10 cellular contexts compared by ENCODE assay signal in the genomic region with DNA sequence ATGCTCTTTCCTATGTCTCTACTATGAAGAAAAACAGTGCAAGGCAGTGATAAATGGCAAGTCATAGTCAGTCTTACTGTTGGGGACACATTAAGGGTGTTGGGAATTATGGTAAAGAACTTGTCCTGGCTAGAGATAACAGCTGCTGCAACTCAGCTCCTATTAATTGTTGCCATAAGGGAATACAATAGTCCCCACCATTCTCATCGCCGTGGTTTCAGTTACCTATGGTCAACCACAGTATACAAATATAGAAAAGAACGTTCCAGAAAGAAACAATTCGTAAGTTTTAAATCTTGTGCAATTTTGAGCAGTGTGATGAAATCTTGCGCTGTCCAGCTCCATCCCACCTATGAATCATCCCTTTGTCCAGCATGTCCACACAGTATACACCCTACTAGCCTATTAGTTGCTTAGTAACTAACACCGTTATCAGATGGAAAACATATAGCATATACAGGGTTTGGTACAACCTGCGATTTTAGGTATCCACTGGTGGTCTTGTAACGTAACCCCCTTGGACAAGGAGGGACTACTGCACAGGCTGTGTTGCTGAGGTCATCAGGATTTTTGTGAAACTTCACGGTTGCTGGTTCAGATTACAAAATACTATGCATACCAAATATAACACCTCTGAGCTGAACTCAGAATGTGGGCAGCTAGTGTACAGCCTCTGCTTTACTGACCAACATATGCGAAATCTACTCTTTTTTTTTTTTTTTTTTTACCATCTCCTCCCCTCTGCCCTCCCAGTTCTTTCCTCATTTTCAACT. TPM values are rescaled to one million over a fixed set of nuclear protein-coding genes. Genes with fewer than 3 reads are reported as not detected.
DNase-seq lines count a peak whose midpoint lies in the region; ATAC-seq lines count a peak whose summit lies in the region.
"Had no signal": no experiment of that assay in that cellular context is flagged by ENCODE, and none has a peak within 500 bp of the region (broad histone marks: within the 10 kb centered on the region; RNA-seq: fewer than 3 reads in every experiment).

No MANE protein-coding gene starts in this region.

- no peak overlapping the region for H3K27ac ChIP-seq in aorta (ENCODE audit: low read depth in 1 of 2, low read length in 2 of 2)
- H3K27ac ChIP-seq in CD4-positive, alpha-beta memory T cell (ENCODE audit: low read depth, low read length), result no peak overlapping the region
- H3K27ac ChIP-seq: WERI-Rb-1 had no signal

- H3K4me1 ChIP-seq in adipocyte (ENCODE audit: control insufficient read depth, insufficient read depth, low read length) (peaks cover 45% of the 10 kb centered on the region), aorta (ENCODE audit: control insufficient read depth in 1 of 2, insufficient read depth in 2 of 2, low read length in 2 of 2) (no peaks in the 10 kb centered on the region)
- no peaks in the 10 kb centered on the region for H3K4me1 ChIP-seq in CD4-positive, alpha-beta memory T cell (ENCODE audit: insufficient read depth, low read length)

- H3K36me3 ChIP-seq in adipocyte (ENCODE audit: control insufficient read depth, insufficient read depth, low read length, severe bottlenecking) (peaks cover 81% of the 10 kb centered on the region), aorta (ENCODE audit: control insufficient read depth in 1 of 2, insufficient read depth in 2 of 2, low read length in 1 of 2) (peaks cover 1 to 2% of the 10 kb centered on the region in 2 donors)
- H3K36me3 ChIP-seq in CD4-positive, alpha-beta memory T cell (ENCODE audit: insufficient read depth, low read length), result peaks cover 68% of the 10 kb centered on the region

- peaks cover 89% of the 10 kb centered on the region for H3K36me3 Mint-ChIP-seq in activated T-cell treated with anti-CD3 and anti-CD28 coated beads, Interleukin-2, amount 50 U/mL, for 24 hours (ENCODE audit: low read depth)
- H3K36me3 Mint-ChIP-seq in activated T-cell treated with anti-CD3 and anti-CD28 coated beads, Interleukin-2, amount 50 U/mL, for 4 hours (ENCODE audit: insufficient read depth), result peaks cover 33% of the 10 kb centered on the region
- H3K36me3 Mint-ChIP-seq in CD4-positive, alpha-beta memory T cell, result peaks cover 50 to 75% of the 10 kb centered on the region in 2 donors

- no peak for ATAC-seq in activated T-cell treated with anti-CD3 and anti-CD28 coated beads, Interleukin-2, amount 50 U/mL, for 4 hours
- ATAC-seq in aorta (ENCODE audit: low FRiP score) (peak; percentile 53), HG02571 (IDR thresholded peaks at IDR 0.05; ENCODE audit: unreplicated experiment) (no peak)

- no peaks in the 10 kb centered on the region for H3K27me3 Mint-ChIP-seq in activated T-cell treated with anti-CD3 and anti-CD28 coated beads, Interleukin-2, amount 50 U/mL, for 24 hours
- no peaks in the 10 kb centered on the region for H3K27me3 Mint-ChIP-seq in activated T-cell treated with anti-CD3 and anti-CD28 coated beads, Interleukin-2, amount 50 U/mL, for 4 hours (ENCODE audit: low read depth)
- no peaks in the 10 kb centered on the region for H3K27me3 Mint-ChIP-seq in CD4-positive, alpha-beta memory T cell
- H3K27me3 Mint-ChIP-seq: CD4-positive, CD25-positive, alpha-beta regulatory T cell had no signal

- no peak overlapping the region for H3K4me3 Mint-ChIP-seq in activated T-cell treated with anti-CD3 and anti-CD28 coated beads, Interleukin-2, amount 50 U/mL, for 24 hours
- no peak overlapping the region for H3K4me3 Mint-ChIP-seq in activated T-cell treated with anti-CD3 and anti-CD28 coated beads, Interleukin-2, amount 50 U/mL, for 4 hours
- no peak overlapping the region for H3K4me3 Mint-ChIP-seq in CD4-positive, alpha-beta memory T cell
- H3K4me3 Mint-ChIP-seq: CD4-positive, CD25-positive, alpha-beta regulatory T cell had no signal

- H3K4me1 Mint-ChIP-seq in activated T-cell treated with anti-CD3 and anti-CD28 coated beads, Interleukin-2, amount 50 U/mL, for 24 hours (ENCODE audit: low read depth), result peaks cover 13% of the 10 kb centered on the region
- peaks cover 10% of the 10 kb centered on the region for H3K4me1 Mint-ChIP-seq in activated T-cell treated with anti-CD3 and anti-CD28 coated beads, Interleukin-2, amount 50 U/mL, for 4 hours (ENCODE audit: low read depth)
- H3K4me1 Mint-ChIP-seq in CD4-positive, alpha-beta memory T cell, result peaks cover 0 to 9% (median 2%) of the 10 kb centered on the region in 4 donors

- peak overlapping the region; percentile 69 for H3K27ac Mint-ChIP-seq in activated T-cell treated with anti-CD3 and anti-CD28 coated beads, Interleukin-2, amount 50 U/mL, for 24 hours
- H3K27ac Mint-ChIP-seq in CD4-positive, alpha-beta memory T cell, result peak overlapping the region in 1 of 7 donors; percentile 25

- H3K4me3 ChIP-seq in adipocyte (ENCODE audit: low read length), result peak overlapping the region; percentile 2
- no peak overlapping the region for H3K4me3 ChIP-seq in aorta (ENCODE audit: low read length in 2 of 2)
- H3K4me3 ChIP-seq in CD4-positive, alpha-beta memory T cell (ENCODE audit: low read length in 2 of 2), result no peak overlapping the region

- no peaks in the 10 kb centered on the region for H3K9me3 ChIP-seq in adipocyte (ENCODE audit: control insufficient read depth, low read length)
- H3K9me3 ChIP-seq in aorta (ENCODE audit: control insufficient read depth, low read length), result no peaks in the 10 kb centered on the region
- no peaks in the 10 kb centered on the region for H3K9me3 ChIP-seq in CD4-positive, alpha-beta memory T cell (ENCODE audit: control insufficient read depth in 1 of 2, low read length in 2 of 2)

- peak overlapping the region; percentile 25 for H3K9ac ChIP-seq in adipocyte (ENCODE audit: low read length)

- H3K9me3 Mint-ChIP-seq in activated T-cell treated with anti-CD3 and anti-CD28 coated beads, Interleukin-2, amount 50 U/mL, for 24 hours, result no peaks in the 10 kb centered on the region
- H3K9me3 Mint-ChIP-seq in activated T-cell treated with anti-CD3 and anti-CD28 coated beads, Interleukin-2, amount 50 U/mL, for 4 hours, result no peaks in the 10 kb centered on the region
- no peaks in the 10 kb centered on the region for H3K9me3 Mint-ChIP-seq in CD4-positive, alpha-beta memory T cell
- H3K9me3 Mint-ChIP-seq: CD4-positive, CD25-positive, alpha-beta regulatory T cell had no signal

- DNase-seq in activated T-cell treated with anti-CD3 and anti-CD28 coated beads, Interleukin-2, amount 50 U/mL, for 24 hours, result no peak
- DNase-seq in activated T-cell treated with anti-CD3 and anti-CD28 coated beads, Interleukin-2, amount 50 U/mL, for 4 hours, result no peak
- peak; percentile 75 for DNase-seq in adipocyte (ENCODE audit: low read depth)
- DNase-seq in iris pigment epithelial cell (ENCODE audit: low read depth), result peak; percentile 96
- no peak for DNase-seq in aorta
- no peak for DNase-seq in activated CD4-positive, alpha-beta T cell treated with anti-CD3 and anti-CD28 coated beads, Interleukin-2, amount 50 U/mL, for 1 hour
- no peak for DNase-seq in CD4-positive, alpha-beta memory T cell
- DNase-seq: CD4-positive, CD25-positive, alpha-beta regulatory T cell; WERI-Rb-1 had no signal

- H3K27me3 ChIP-seq in adipocyte (replicated peaks; ENCODE audit: control insufficient read depth, insufficient read depth, low read length) (no peaks in the 10 kb centered on the region), aorta (ENCODE audit: control insufficient read depth in 1 of 2, insufficient read depth in 2 of 2, low read length in 1 of 2) (no peaks in the 10 kb centered on the region)
- H3K27me3 ChIP-seq in CD4-positive, alpha-beta memory T cell (ENCODE audit: insufficient read depth, low read length), result no peaks in the 10 kb centered on the region

- 86% methylated on average over 10 of the region's 10 CpGs for WGBS in aorta, 2 donors

- intact Hi-C loops in aorta (cut with DNase I), result no loop called here
- intact Hi-C loops in CD4-positive, alpha-beta memory T cell (cut with micrococcal nuclease), result no loop called here

- CTCF ChIA-PET in CD4-positive, alpha-beta memory T cell (lab: Charles Lee; ENCODE audit: partially characterized antibody), result interaction anchor here (0.9 kb wide), 1 partner anchor 199 kb away, joined by 4 read pairs; no protein-coding TSS in a partner anchor

- POLR2A ChIA-PET in CD4-positive, alpha-beta memory T cell (lab: Charles Lee; ENCODE audit: partially characterized antibody), result interaction anchor here (0.8 kb wide), 1 partner anchor 11 kb away, joined by 3 read pairs; no protein-coding TSS in a partner anchor

RNA-seq across cellular contexts. Expression of gene ZFR, which starts 53.5 kb away (rescaled TPM):
- total RNA-seq in activated T-cell treated with anti-CD3 and anti-CD28 coated beads, Interleukin-2, amount 50 U/mL, for 4 hours, result 10 to 100 TPM; 76.9 to 83.3 (median 80.4) TPM
- total RNA-seq in aorta, result 10 to 100 TPM; 62.9 to 64.9 TPM
- polyA plus RNA-seq in aorta, result 10 to 100 TPM; 40.4 to 55.8 TPM
- total RNA-seq in CD4-positive, alpha-beta memory T cell, result 10 to 100 TPM; 60.1 to 65.4 TPM
- polyA plus RNA-seq in CD4-positive, alpha-beta memory T cell, result 100 to 1,000 TPM in 1 of 2 donors, 10 to 100 TPM in 1; 79.2 to 102 TPM

Comparison
In these comparisons a context has a peak if more than half of its experiments do, and no peak if none do; other contexts are left out.
1. DNase-seq: peak in adipocyte (single experiment) and iris pigment epithelial cell (single experiment); none in activated T-cell treated with anti-CD3 and anti-CD28 coated beads, Interleukin-2, amount 50 U/mL, for 24 hours (single experiment), activated T-cell treated with anti-CD3 and anti-CD28 coated beads, Interleukin-2, amount 50 U/mL, for 4 hours (single experiment), aorta (0 of 2), activated CD4-positive, alpha-beta T cell treated with anti-CD3 and anti-CD28 coated beads, Interleukin-2, amount 50 U/mL, for 1 hour (single experiment) and CD4-positive, alpha-beta memory T cell (0 of 5).